16 cellular contexts compared by ENCODE assay signal in the genomic region with DNA sequence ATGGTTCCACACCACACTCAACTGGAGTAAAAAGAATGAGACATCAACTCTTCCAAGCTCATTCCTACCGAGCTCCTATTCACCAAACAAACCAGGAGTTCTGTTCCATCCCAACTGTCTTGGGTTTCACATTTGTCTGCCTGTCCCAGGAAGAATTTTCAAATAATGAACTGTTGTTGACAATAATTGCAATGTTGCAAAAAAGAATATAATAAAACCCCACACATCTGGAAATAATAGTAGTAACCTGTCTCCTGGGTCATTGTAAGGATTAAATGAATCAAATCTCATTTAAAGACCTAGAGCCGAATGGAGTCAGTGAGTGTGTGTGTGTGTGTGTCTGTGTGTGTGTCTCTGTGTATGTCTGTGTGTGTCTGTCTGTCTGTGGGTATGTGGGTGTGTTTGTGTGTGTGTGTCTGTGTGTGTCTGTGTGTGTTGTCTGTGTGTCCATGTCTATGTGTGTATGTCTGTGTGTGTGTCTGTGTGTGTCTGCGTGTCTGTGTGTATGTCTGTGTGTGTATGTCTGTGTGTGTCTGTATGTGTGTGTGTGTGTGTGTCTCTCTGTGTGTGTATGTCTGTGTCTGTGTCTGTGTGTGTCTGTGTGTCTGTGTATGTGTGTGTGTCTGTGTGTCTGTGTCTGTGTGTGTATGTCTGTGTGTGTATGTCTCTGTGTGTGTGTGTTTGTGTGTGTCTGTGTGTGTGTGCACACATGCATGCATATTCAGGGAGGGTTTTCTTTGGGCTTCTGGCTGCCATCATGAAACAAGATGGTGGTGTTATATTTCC. TPM values are rescaled to one million over a fixed set of nuclear protein-coding genes. Genes with fewer than 3 reads are reported as not detected.
"Had no signal": no experiment of that assay in that cellular context is flagged by ENCODE, and none has a peak within 500 bp of the region (broad histone marks: within the 10 kb centered on the region; RNA-seq: fewer than 3 reads in every experiment).

No MANE protein-coding gene starts in this region.

- H3K4me1 Mint-ChIP-seq: T-cell had no signal

- DNase-seq: activated CD4-positive, alpha-beta T cell treated with anti-CD3 and anti-CD28 coated beads for 1 hour; activated gamma-delta T cell treated with Interleukin-2 at 50 U/mL for 16 hours; activated T-cell treated with anti-CD3 and anti-CD28 coated beads, Interleukin-2, amount 50 U/mL, for 1 hour; colonic mucosa; esophagus squamous epithelium; gastrocnemius medialis; naive B cell; stimulated activated CD4-positive, alpha-beta T cell treated with anti-CD3 and anti-CD28 coated beads, Interleukin-2, amount 100 ng/mL, for 48 hours; stimulated activated CD8-positive, alpha-beta memory T cell treated with anti-CD3 and anti-CD28 coated beads, Interleukin-4, amount 100 ng/mL, for 48 hours; stimulated activated naive B cell treated with anti-CD40 and anti-IgM and Interleukin-4, amounts not matched to agents 10 μg/mL and 1 μg/mL and 100 μg/mL, for 72 hours; T-cell; T-helper 9 cell; upper lobe of left lung had no signal

- H3K9me3 ChIP-seq: colonic mucosa, esophagus squamous epithelium, gastrocnemius medialis, upper lobe of left lung had no signal

- ATAC-seq: activated naive CD4-positive, alpha-beta T cell treated with anti-CD3 and anti-CD28 coated beads, Interleukin-2, amount 50 U/mL, for 72 hours; gastrocnemius medialis; stimulated activated naive B cell treated with anti-CD40 and anti-IgM and Interleukin-4, amounts not matched to agents 10 μg/mL and 1 μg/mL and 100 μg/mL, for 72 hours; T-cell had no signal

- H3K27ac Mint-ChIP-seq: activated naive CD4-positive, alpha-beta T cell treated with anti-CD3 and anti-CD28 coated beads, Interleukin-2, amount 50 U/mL, for 72 hours; stimulated activated naive B cell treated with anti-CD40 and anti-IgM and Interleukin-4, amounts not matched to agents 10 μg/mL and 1 μg/mL and 100 μg/mL, for 72 hours; T-cell had no signal

- H3K27me3 ChIP-seq: colonic mucosa, esophagus squamous epithelium, gastrocnemius medialis, upper lobe of left lung had no signal

- H3K36me3 ChIP-seq: colonic mucosa, esophagus squamous epithelium, gastrocnemius medialis, upper lobe of left lung had no signal

- H3K36me3 Mint-ChIP-seq: activated naive CD4-positive, alpha-beta T cell treated with anti-CD3 and anti-CD28 coated beads, Interleukin-2, amount 50 U/mL, for 72 hours; naive B cell; stimulated activated naive B cell treated with anti-CD40 and anti-IgM and Interleukin-4, amounts not matched to agents 10 μg/mL and 1 μg/mL and 100 μg/mL, for 72 hours; T-cell had no signal

- H3K27ac ChIP-seq: colonic mucosa, esophagus squamous epithelium, gastrocnemius medialis, upper lobe of left lung had no signal

- H3K4me3 Mint-ChIP-seq: stimulated activated naive B cell treated with anti-CD40 and anti-IgM and Interleukin-4, amounts not matched to agents 10 μg/mL and 1 μg/mL and 100 μg/mL, for 72 hours; T-cell had no signal

- H3K4me3 ChIP-seq: colonic mucosa, esophagus squamous epithelium, gastrocnemius medialis, lung, upper lobe of left lung had no signal

- H3K9me3 Mint-ChIP-seq: activated naive CD4-positive, alpha-beta T cell treated with anti-CD3 and anti-CD28 coated beads, Interleukin-2, amount 50 U/mL, for 72 hours; T-cell had no signal

- H3K4me1 ChIP-seq: colonic mucosa, gastrocnemius medialis, upper lobe of left lung had no signal

RNA-seq across cellular contexts. Expression of a gene that starts 52.7 kb away (rescaled TPM):
- total RNA-seq: activated naive CD4-positive, alpha-beta T cell treated with anti-CD3 and anti-CD28 coated beads, Interleukin-2, amount 50 U/mL, for 72 hours; gastrocnemius medialis had no signal
- polyA plus RNA-seq: keratinocyte had no signal
